ENCODE assay signal across 10 cellular contexts in the genomic region with DNA sequence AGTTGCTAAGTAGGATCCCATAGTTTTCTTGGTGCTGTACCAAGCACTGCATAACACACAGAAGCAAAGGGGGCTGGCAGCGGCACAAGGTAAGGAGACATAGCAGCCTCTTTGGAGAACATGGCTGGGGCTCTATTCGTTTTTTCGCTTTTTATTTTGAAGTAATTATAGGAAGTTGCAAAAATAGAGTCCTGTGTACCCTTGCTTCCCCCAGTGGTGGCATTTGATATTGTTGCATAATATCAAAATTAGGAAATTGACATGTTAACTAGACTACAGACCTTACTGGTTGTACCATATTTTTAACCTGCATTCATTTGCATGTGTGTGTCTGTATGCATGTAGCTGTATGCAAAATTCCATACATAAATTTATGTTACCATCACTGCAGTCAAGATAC. TPM values are rescaled to one million over a fixed set of nuclear protein-coding genes. Genes with fewer than 3 reads are reported as not detected.
DNase-seq lines count a peak whose midpoint lies in the region; ATAC-seq and TF ChIP-seq lines count a peak whose summit lies in the region.
"Had no signal": no experiment of that assay in that cellular context is flagged by ENCODE, and none has a peak within 500 bp of the region (broad histone marks: within the 10 kb centered on the region; RNA-seq: fewer than 3 reads in every experiment).

No MANE protein-coding gene starts in this region.

- H3K9ac ChIP-seq in GM23248: no peak overlapping the region
- no peak overlapping the region for H3K9ac ChIP-seq in liver (ENCODE audit: low read depth in 1 of 2, low read length in 2 of 2)

- H3K79me2 ChIP-seq in GM23248 (ENCODE audit: insufficient read depth): no peaks in the 10 kb centered on the region

- no peaks in the 10 kb centered on the region for H3K4me1 ChIP-seq in GM23248 (ENCODE audit: insufficient read depth)
- H3K4me1 ChIP-seq in RWPE2 (ENCODE audit: insufficient read depth, poor library complexity, severe bottlenecking): no peaks in the 10 kb centered on the region
- no peaks in the 10 kb centered on the region for H3K4me1 ChIP-seq in liver (ENCODE audit: control insufficient read depth in 4 of 4, insufficient read depth in 4 of 4, low read length in 3 of 4)
- H3K4me1 ChIP-seq in sigmoid colon: no peaks in the 10 kb centered on the region

- ATAC-seq in RWPE2 (ENCODE audit: low read depth): no peak
- no peak for ATAC-seq in GM19023 (IDR thresholded peaks at IDR 0.05; ENCODE audit: unreplicated experiment)

- H3K4me3 ChIP-seq in GM23248: no peak overlapping the region
- H3K4me3 ChIP-seq in RWPE2 (ENCODE audit: severe bottlenecking): no peak overlapping the region
- no peak overlapping the region for H3K4me3 ChIP-seq in liver (ENCODE audit: low read depth in 1 of 3, low read length in 3 of 3)
- no peak overlapping the region for H3K4me3 ChIP-seq in sigmoid colon

- H3K9me2 ChIP-seq in GM23248 (ENCODE audit: insufficient read depth): no peaks in the 10 kb centered on the region

- H3K27me3 ChIP-seq in GM23248 (replicated peaks; ENCODE audit: insufficient read depth) (no peaks in the 10 kb centered on the region), RWPE2 (ENCODE audit: insufficient read depth, poor library complexity, severe bottlenecking) (no peaks in the 10 kb centered on the region), liver (ENCODE audit: control insufficient read depth in 4 of 4, insufficient read depth in 4 of 4, low read length in 3 of 4) (no peaks in the 10 kb centered on the region), sigmoid colon (no peaks in the 10 kb centered on the region)

- H3K4me2 ChIP-seq in GM23248 (ENCODE audit: unreplicated experiment): no peak overlapping the region

- no peak overlapping the region for H2AFZ ChIP-seq in GM23248

- TF ChIP-seq CTCF in RWPE2 (IDR thresholded peaks at IDR 0.05; ENCODE audit: poor library complexity, severe bottlenecking): peak; percentile 34
- peak; percentile 21 for TF ChIP-seq CTCF in liver (IDR thresholded peaks at IDR 0.05; ENCODE audit: low read depth, low read length, missing input control)
- peak in 1 of 4 experiments; percentile 16 for TF ChIP-seq CTCF in sigmoid colon (IDR thresholded peaks at IDR 0.05)

- H3K9me3 ChIP-seq in GM23248 (ENCODE audit: low read depth): no peaks in the 10 kb centered on the region
- no peaks in the 10 kb centered on the region for H3K9me3 ChIP-seq in RWPE2 (ENCODE audit: severe bottlenecking)
- no peaks in the 10 kb centered on the region for H3K9me3 ChIP-seq in liver (ENCODE audit: control insufficient read depth in 4 of 4, low read length in 3 of 4)
- no peaks in the 10 kb centered on the region for H3K9me3 ChIP-seq in sigmoid colon

- in situ Hi-C loops in GM23248 (cut with MboI): no loop called here

- no peak for TF ChIP-seq EP300 in sigmoid colon (IDR thresholded peaks at IDR 0.05)

- intact Hi-C loops in sigmoid colon (cut with DNase I): no loop called here

- no peaks in the 10 kb centered on the region for H4K20me1 ChIP-seq in GM23248 (ENCODE audit: insufficient read depth)

- H3K27ac ChIP-seq in GM23248: no peak overlapping the region
- no peak overlapping the region for H3K27ac ChIP-seq in RWPE2 (ENCODE audit: poor library complexity, severe bottlenecking)
- H3K27ac ChIP-seq in liver (ENCODE audit: low read depth in 1 of 2, low read length in 2 of 2): no peak overlapping the region
- H3K27ac ChIP-seq in sigmoid colon: no peak overlapping the region

- peak; percentile 40 to 41 for TF ChIP-seq RAD21 in liver (IDR thresholded peaks at IDR 0.05)

- no peaks in the 10 kb centered on the region for H3F3A ChIP-seq in GM23248 (ENCODE audit: insufficient read depth)

- 56 to 58% methylated on average over 3 of the region's 3 CpGs for WGBS in GM23248 (ENCODE audit: low coverage in 1 of 2, low lambda C conversion rate in 2 of 2, missing lambda C conversion rate in 2 of 2), 2 experiments
- 78% methylated on average over 3 of the region's 3 CpGs for WGBS in liver
- 66 to 85% methylated on average over 3 of the region's 3 CpGs for WGBS in sigmoid colon, 2 donors

- peak; percentile 15 for DNase-seq in D341Med (ENCODE audit: low spot score)
- DNase-seq in GM23248: peak; percentile 21
- DNase-seq in RWPE2 (ENCODE audit: low spot score): no peak
- no peak for DNase-seq in NCI-H1694 treated with DMSO at 0.1 percent for 48 hours (lab: John Stamatoyannopoulos, UW)
- DNase-seq in HT-29 (ENCODE audit: low spot score): no peak
- no peak for DNase-seq in sigmoid colon
- DNase-seq: activated T-cell treated with anti-CD3 and anti-CD28 coated beads, Interleukin-2, amount 50 U/mL, for 48 hours; nucleus accumbens had no signal

- no peaks in the 10 kb centered on the region for H3K36me3 ChIP-seq in GM23248 (ENCODE audit: low read depth)
- no peaks in the 10 kb centered on the region for H3K36me3 ChIP-seq in RWPE2 (ENCODE audit: low read depth)
- H3K36me3 ChIP-seq in liver (ENCODE audit: control insufficient read depth in 4 of 4, insufficient read depth in 3 of 4, low read depth in 1 of 4, low read length in 3 of 4): no peaks in the 10 kb centered on the region
- no peaks in the 10 kb centered on the region for H3K36me3 ChIP-seq in sigmoid colon

- no peak for TF ChIP-seq POLR2A in sigmoid colon (IDR thresholded peaks at IDR 0.05)

TF ChIP-seq in liver, 16 proteins besides CTCF, POLR2A, EP300 and RAD21:
- TF ChIP-seq FOXA1 (IDR thresholded peaks at IDR 0.05) (no peak), RXRA (IDR thresholded peaks at IDR 0.05) (no peak), ZBTB33 (IDR thresholded peaks at IDR 0.05) (no peak), FOXA2 (IDR thresholded peaks at IDR 0.05) (no peak), GABPA (IDR thresholded peaks at IDR 0.05 in 1 of 2, conservative IDR thresholded peaks at IDR 0.05 in 1 of 2) (no peak), HNF4A (conservative IDR thresholded peaks at IDR 0.05) (no peak), TAF1 (conservative IDR thresholded peaks at IDR 0.05) (no peak), MAX (IDR thresholded peaks at IDR 0.05) (no peak), SP1 (IDR thresholded peaks at IDR 0.05) (no peak), REST (IDR thresholded peaks at IDR 0.05) (no peak), HNF4G (IDR thresholded peaks at IDR 0.05) (no peak)
- TF ChIP-seq, protein P1, sequence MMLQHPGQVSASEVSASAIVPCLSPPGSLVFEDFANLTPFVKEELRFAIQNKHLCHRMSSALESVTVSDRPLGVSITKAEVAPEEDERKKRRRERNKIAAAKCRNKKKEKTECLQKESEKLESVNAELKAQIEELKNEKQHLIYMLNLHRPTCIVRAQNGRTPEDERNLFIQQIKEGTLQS (IDR thresholded peaks at IDR 0.05): no peak

RNA-seq across cellular contexts. Expression of gene UBQLN1, which starts 6.6 kb away (rescaled TPM):
- 92.7 and 107 TPM in 2 replicates for total RNA-seq in GM23248 (2014; rRNA removed; shearing (Covaris generic))
- polyA plus RNA-seq in GM23248 (2016; fragmentation: Nextera tagmentation; extraction: Ambion mirVana) (103 TPM in 2 replicates), liver (10 to 100 TPM; 42.7 to 48.9 TPM), sigmoid colon (10 to 100 TPM; 33.0 to 46.5 (median 40.2) TPM)
- total RNA-seq in liver (10 to 100 TPM; 77.3 to 88.8 TPM), sigmoid colon (100 to 1,000 TPM in 3 of 4 donors, 10 to 100 TPM in 1; 96.1 to 113 (median 105) TPM)
- 79.2 and 82.4 TPM in 2 replicates for total RNA-seq in HT-29 (2014; rRNA removed; shearing (Covaris generic))

Comparison
In these comparisons a context has a peak if more than half of its experiments do, and no peak if none do; other contexts are left out.
1. DNase-seq: peak in D341Med (single experiment) and GM23248 (single experiment); none in RWPE2 (single experiment), NCI-H1694 treated with DMSO at 0.1 percent for 48 hours (single experiment), HT-29 (single experiment) and sigmoid colon (single experiment).